ENCODE assay signal across 20 cellular contexts in the genomic region with DNA sequence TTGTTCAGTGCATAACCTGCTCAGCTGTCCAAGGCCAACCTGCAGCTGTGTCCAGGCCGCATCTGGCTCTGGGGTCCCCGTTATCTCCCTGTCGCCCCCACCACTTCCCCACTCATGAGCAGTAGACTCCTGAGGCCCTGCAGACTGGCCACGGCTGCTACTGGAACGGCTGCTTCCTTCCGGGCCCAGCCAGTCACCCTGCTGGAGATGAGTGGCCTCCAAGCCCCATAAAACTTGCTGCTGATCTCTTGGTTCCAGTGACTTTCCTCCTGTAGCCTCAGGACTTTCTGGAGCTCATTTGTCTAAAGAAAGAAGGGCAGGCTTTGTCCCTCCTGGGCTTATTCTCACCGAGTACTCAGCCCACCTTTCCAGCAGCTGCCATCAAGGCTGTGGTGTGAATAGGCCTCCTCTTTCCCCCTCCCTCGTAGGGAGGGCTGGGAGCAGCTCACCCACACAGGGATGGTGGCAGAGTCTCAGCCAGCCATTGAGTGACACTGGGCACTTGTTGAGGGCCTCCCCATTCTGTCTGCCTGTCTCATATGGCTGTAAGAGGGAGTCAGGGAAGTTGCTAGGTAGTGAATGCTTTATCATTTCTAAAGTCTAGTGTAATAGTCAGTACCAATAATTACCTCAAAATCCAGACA.
"Had no signal": no experiment of that assay in that cellular context is flagged by ENCODE, and none has a peak within 500 bp of the region (broad histone marks: within the 10 kb centered on the region; RNA-seq: fewer than 3 reads in every experiment).

No MANE protein-coding gene starts in this region.

- H3K4me1 Mint-ChIP-seq: activated T-helper 17 cell treated with anti-CD3 and anti-CD28 coated beads, Interleukin-2, amount 50 U/mL, for 72 hours; central memory CD8-positive, alpha-beta T cell; naive B cell had no signal

- H3K4me3 Mint-ChIP-seq: activated naive CD8-positive, alpha-beta T cell; activated T-cell treated with anti-CD3 and anti-CD28 coated beads, Interleukin-2, amount 50 U/mL, for 24 hours; activated T-helper 17 cell treated with anti-CD3 and anti-CD28 coated beads, Interleukin-2, amount 50 U/mL, for 72 hours; central memory CD8-positive, alpha-beta T cell; naive B cell; type B pancreatic cell had no signal

- H3K9me3 Mint-ChIP-seq: activated T-cell treated with anti-CD3 and anti-CD28 coated beads, Interleukin-2, amount 50 U/mL, for 24 hours; activated T-helper 17 cell treated with anti-CD3 and anti-CD28 coated beads, Interleukin-2, amount 50 U/mL, for 72 hours; central memory CD8-positive, alpha-beta T cell had no signal

- H3K4me1 ChIP-seq: adrenal gland, ascending aorta, heart left ventricle, testis had no signal

- H3K36me3 ChIP-seq: adrenal gland, ascending aorta, heart left ventricle had no signal

- H3K27me3 ChIP-seq: adrenal gland, ascending aorta, heart left ventricle, testis had no signal

- DNase-seq: activated CD4-positive, alpha-beta T cell treated with anti-CD3 and anti-CD28 coated beads for 1 hour; activated CD4-positive, alpha-beta T cell treated with anti-CD3 and anti-CD28 coated beads, Interleukin-2, amount 50 U/mL, for 4 hours; activated CD8-positive, alpha-beta memory T cell treated with anti-CD3 and anti-CD28 coated beads for 24 hours; activated CD8-positive, alpha-beta memory T cell treated with anti-CD3 and anti-CD28 coated beads, Interleukin-2, amount 50 U/mL, for 4 hours; activated naive CD4-positive, alpha-beta T cell; activated T-cell treated with anti-CD3 and anti-CD28 coated beads, Interleukin-2, amount 50 U/mL, for 24 hours; heart left ventricle; left cardiac atrium; mucosa of descending colon; naive B cell; stimulated activated CD4-positive, alpha-beta T cell treated with anti-CD3 and anti-CD28 coated beads, Interleukin-1b, Interleukin-23, amount 100 ng/mL, for 48 hours; T-helper 1 cell; testis had no signal

- H3K36me3 Mint-ChIP-seq: activated naive CD8-positive, alpha-beta T cell; naive B cell; type B pancreatic cell had no signal

- ATAC-seq: activated T-helper 17 cell treated with anti-CD3 and anti-CD28 coated beads, Interleukin-2, amount 50 U/mL, for 72 hours; heart left ventricle; left cardiac atrium; mucosa of descending colon had no signal

- H3K27ac ChIP-seq: ascending aorta, heart left ventricle, testis had no signal

- H3K4me3 ChIP-seq: adrenal gland, ascending aorta, heart left ventricle, mucosa of descending colon, testis had no signal

- H3K27me3 Mint-ChIP-seq: activated naive CD8-positive, alpha-beta T cell; activated T-cell treated with anti-CD3 and anti-CD28 coated beads, Interleukin-2, amount 50 U/mL, for 24 hours; activated T-helper 17 cell treated with anti-CD3 and anti-CD28 coated beads, Interleukin-2, amount 50 U/mL, for 72 hours; central memory CD8-positive, alpha-beta T cell; naive B cell; type B pancreatic cell had no signal

- H3K27ac Mint-ChIP-seq: activated naive CD8-positive, alpha-beta T cell; activated T-cell treated with anti-CD3 and anti-CD28 coated beads, Interleukin-2, amount 50 U/mL, for 24 hours; activated T-helper 17 cell treated with anti-CD3 and anti-CD28 coated beads, Interleukin-2, amount 50 U/mL, for 72 hours; naive B cell; progenitor cell of endocrine pancreas had no signal

- H3K9me3 ChIP-seq: adrenal gland, ascending aorta, mucosa of descending colon, testis had no signal
